Comparison of ENCODE assay signal across 6 cellular contexts in genomic region chr15:28222597-28222996, GRCh38.
DNase-seq lines count a peak whose midpoint lies in the region; TF ChIP-seq lines count a peak whose summit lies in the region.
"Not testable (repeated sequence)": the region's sequence is repeated elsewhere in the genome, so short reads cannot be mapped to it uniquely, and the experiment has no call there.

No MANE protein-coding gene starts in this region.

- peaks cover 7 to 57% (median 17%) of the 10 kb centered on the region in 3 donors for H3K36me3 ChIP-seq in esophagus squamous epithelium

- not testable (repeated sequence) for H3K9me3 Mint-ChIP-seq in activated naive CD4-positive, alpha-beta T cell treated with anti-CD3 and anti-CD28 coated beads, Interleukin-2, amount 10 ng/mL, durations not matched to agents 7 days and 5 days; nephron progenitor cell

- not testable (repeated sequence) for H3K9me3 ChIP-seq in esophagus squamous epithelium

- peak; percentile 67 for DNase-seq in LNCaP clone FGC (ENCODE audit: low read depth)
- not testable (repeated sequence) for DNase-seq in activated naive CD4-positive, alpha-beta T cell treated with anti-CD3 and anti-CD28 coated beads, Interleukin-2, amount 10 ng/mL, durations not matched to agents 7 days and 5 days; esophagus squamous epithelium (lab: John Stamatoyannopoulos, UW); nephron progenitor cell
- peak; percentile 72 for DNase-seq in epithelial cell of esophagus (ENCODE audit: low read depth)

- H3K27ac ChIP-seq in esophagus squamous epithelium: peak overlapping the region in 3 of 4 donors; percentile 36 to 59 (median 45)
- H3K27ac ChIP-seq in skin epidermis: peak overlapping the region in 11 of 21 experiments; percentile 25 to 64 (median 41)

- peak overlapping the region; percentile 73 for H3K27ac Mint-ChIP-seq in activated naive CD4-positive, alpha-beta T cell treated with anti-CD3 and anti-CD28 coated beads, Interleukin-2, amount 10 ng/mL, durations not matched to agents 7 days and 5 days
- peak overlapping the region; percentile 61 for H3K27ac Mint-ChIP-seq in nephron progenitor cell

- TF ChIP-seq POLR2A in esophagus squamous epithelium (IDR thresholded peaks at IDR 0.05): not testable (repeated sequence)

- intact Hi-C loops in esophagus squamous epithelium (cut with DNase I): not testable (repeated sequence)

- not testable (repeated sequence) for H3K27me3 ChIP-seq in esophagus squamous epithelium

- H3K36me3 Mint-ChIP-seq in activated naive CD4-positive, alpha-beta T cell treated with anti-CD3 and anti-CD28 coated beads, Interleukin-2, amount 10 ng/mL, durations not matched to agents 7 days and 5 days: peaks cover 33% of the 10 kb centered on the region
- peaks cover 63% of the 10 kb centered on the region for H3K36me3 Mint-ChIP-seq in nephron progenitor cell (ENCODE audit: low read depth)

- H3K4me3 Mint-ChIP-seq in activated naive CD4-positive, alpha-beta T cell treated with anti-CD3 and anti-CD28 coated beads, Interleukin-2, amount 10 ng/mL, durations not matched to agents 7 days and 5 days; nephron progenitor cell: not testable (repeated sequence)

- not testable (repeated sequence) for TF ChIP-seq CTCF in LNCaP clone FGC (IDR thresholded peaks at IDR 0.05; ENCODE audit: control insufficient read depth, extremely low read depth, insufficient read depth); epithelial cell of esophagus (IDR thresholded peaks at IDR 0.05; ENCODE audit: insufficient read depth, low read depth, low read length, missing control alignments); esophagus squamous epithelium (IDR thresholded peaks at IDR 0.05); nephron progenitor cell (IDR thresholded peaks at IDR 0.05)

- H3K4me1 Mint-ChIP-seq in activated naive CD4-positive, alpha-beta T cell treated with anti-CD3 and anti-CD28 coated beads, Interleukin-2, amount 10 ng/mL, durations not matched to agents 7 days and 5 days: not testable (repeated sequence)
- peaks cover 17% of the 10 kb centered on the region for H3K4me1 Mint-ChIP-seq in nephron progenitor cell

- not testable (repeated sequence) for H3K27me3 Mint-ChIP-seq in activated naive CD4-positive, alpha-beta T cell treated with anti-CD3 and anti-CD28 coated beads, Interleukin-2, amount 10 ng/mL, durations not matched to agents 7 days and 5 days; nephron progenitor cell (ENCODE audit: low read depth, poor library complexity)

- peaks cover 6 to 19% (median 7%) of the 10 kb centered on the region in 3 donors for H3K4me1 ChIP-seq in esophagus squamous epithelium

- WGBS in esophagus squamous epithelium, 2 donors: 43 to 69% methylated on average over 6 to 7 of the region's 7 CpGs

- CTCF ChIA-PET in activated naive CD4-positive, alpha-beta T cell treated with anti-CD3 and anti-CD28 coated beads, Interleukin-2, amount 10 ng/mL, durations not matched to agents 7 days and 5 days (lab: Charles Lee): not testable (repeated sequence)

- not testable (repeated sequence) for H3K4me3 ChIP-seq in LNCaP clone FGC (ENCODE audit: low read depth, low read length); epithelial cell of esophagus (ENCODE audit: low read length); esophagus squamous epithelium; skin epidermis
